In the genomic region with DNA sequence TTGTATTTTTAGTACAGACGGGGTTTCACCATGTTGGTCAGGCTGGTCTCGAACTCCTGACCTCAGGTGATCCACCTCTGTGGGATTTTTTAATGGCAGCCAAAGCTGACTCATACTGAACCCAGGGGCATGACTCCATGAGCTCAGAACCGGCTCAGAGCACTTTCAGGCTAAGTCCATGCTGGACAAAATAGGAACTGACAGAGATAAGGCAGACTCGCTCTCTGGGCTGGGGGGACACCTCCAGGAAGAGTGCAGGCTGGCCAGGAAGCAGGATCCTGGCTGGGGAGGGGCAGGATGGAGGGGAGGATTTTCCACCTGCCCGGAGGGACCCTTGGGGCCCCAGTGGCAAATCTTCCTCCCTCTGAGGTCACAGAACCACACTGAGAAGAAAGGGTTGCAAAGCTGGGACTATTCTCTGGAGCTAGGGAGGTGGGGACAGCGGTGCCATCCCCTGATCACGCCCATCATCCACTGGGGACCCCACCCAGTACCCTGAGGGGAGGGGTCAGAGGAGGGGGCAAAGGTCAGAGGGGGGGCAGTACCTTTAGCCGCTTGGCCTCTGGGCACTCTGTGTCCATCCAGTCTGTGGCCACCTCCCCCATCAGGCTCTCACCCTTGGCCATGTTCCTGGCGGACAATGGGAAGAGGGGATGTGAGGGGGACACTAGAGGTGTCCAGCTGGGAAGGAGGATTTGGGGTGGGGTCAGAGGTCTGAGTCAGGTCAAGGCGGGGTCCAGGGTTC, we compare ENCODE assay signal across 20 cellular contexts. TPM values are rescaled to one million over a fixed set of nuclear protein-coding genes. Genes with fewer than 3 reads are reported as not detected.
DNase-seq lines count a peak whose midpoint lies in the region; ATAC-seq and TF ChIP-seq lines count a peak whose summit lies in the region.
"Had no signal": no experiment of that assay in that cellular context is flagged by ENCODE, and none has a peak within 500 bp of the region (broad histone marks: within the 10 kb centered on the region; RNA-seq: fewer than 3 reads in every experiment).

No MANE protein-coding gene starts in this region.

- DNase-seq in OCI-M1 (lab: John Stamatoyannopoulos, UW) (peak; percentile 32), upper lobe of right lung (no peak), COLO668 (lab: John Stamatoyannopoulos, UW; ENCODE audit: unreplicated experiment) (no peak), T-cell (no peak), ureter (ENCODE audit: low spot score) (no peak)
- DNase-seq: BE2C; CD4-positive, alpha-beta memory T cell; COR-L47; DMS153; DMS79 treated with DMSO at 0.1 percent for 48 hours; EL; GDM1; GOT3; HFFc6 had no signal

- CTCF ChIA-PET in HEK293 (lab: Yijun Ruan, JAX): no interaction called here
- CTCF ChIA-PET in T-cell (lab: Charles Lee): interaction anchor here in 1 of 2 donors (0.6 kb wide), 1 partner anchor 14 kb away, joined by 5 read pairs; no protein-coding TSS in a partner anchor

- H3K27ac Mint-ChIP-seq in T-cell: no peak overlapping the region
- H3K27ac Mint-ChIP-seq: CD4-positive, alpha-beta memory T cell; HFFc6 had no signal

- H3K9me3 ChIP-seq in HEK293 (ENCODE audit: control insufficient read depth, insufficient read depth, low read depth, low read length): no peaks in the 10 kb centered on the region
- no peaks in the 10 kb centered on the region for H3K9me3 ChIP-seq in iPS-15b (ENCODE audit: control insufficient read depth, insufficient read depth, low read length)
- H3K9me3 ChIP-seq in upper lobe of right lung: no peaks in the 10 kb centered on the region

- H3K27me3 ChIP-seq in iPS-15b (ENCODE audit: control insufficient read depth, insufficient read depth, low read length) (no peaks in the 10 kb centered on the region), upper lobe of right lung (no peaks in the 10 kb centered on the region)
- H3K27me3 ChIP-seq: BE2C had no signal

- H3K36me3 ChIP-seq in HEK293 (ENCODE audit: control insufficient read depth in 2 of 2, insufficient read depth in 1 of 2, low read length in 2 of 2): peaks cover 3 to 78% of the 10 kb centered on the region in 2 experiments; a peak in 2 of 3 replicates
- H3K36me3 ChIP-seq in iPS-15b (ENCODE audit: control insufficient read depth, insufficient read depth, low read length): peaks cover 44% of the 10 kb centered on the region
- H3K36me3 ChIP-seq in upper lobe of right lung: no peaks in the 10 kb centered on the region
- H3K36me3 ChIP-seq: BE2C had no signal

- peak; percentile 9 for ATAC-seq in upper lobe of right lung
- ATAC-seq in T-cell (replicated peaks in 1 of 4): no peak
- ATAC-seq: A549 had no signal

- no peak overlapping the region for H3K27ac ChIP-seq in HEK293 (ENCODE audit: extremely low read depth, low read depth, low read length)
- no peak overlapping the region for H3K27ac ChIP-seq in upper lobe of right lung
- H3K27ac ChIP-seq: A549, C4-2B, HL-60 had no signal

- no peaks in the 10 kb centered on the region for H3K36me3 Mint-ChIP-seq in T-cell
- H3K36me3 Mint-ChIP-seq: CD4-positive, alpha-beta memory T cell had no signal

- H3K27me3 Mint-ChIP-seq in T-cell: peaks cover 0 to 9% of the 10 kb centered on the region in 2 donors

- H3K4me3 ChIP-seq in HEK293 (ENCODE audit: low read depth, low read length) (no peak overlapping the region), iPS-15b (ENCODE audit: low read depth, low read length) (no peak overlapping the region), upper lobe of right lung (no peak overlapping the region)
- H3K4me3 ChIP-seq: A549, HAP-1 had no signal

- no peaks in the 10 kb centered on the region for H3K4me1 ChIP-seq in HEK293 (ENCODE audit: control insufficient read depth, insufficient read depth, low read length)
- peaks cover 3% of the 10 kb centered on the region for H3K4me1 ChIP-seq in iPS-15b (ENCODE audit: control insufficient read depth, insufficient read depth, low read length)
- no peaks in the 10 kb centered on the region for H3K4me1 ChIP-seq in upper lobe of right lung
- H3K4me1 ChIP-seq: A549, BE2C, HAP-1 had no signal

- no peak for TF ChIP-seq CTCF in HEK293 (tag by site-specific recombination; IDR thresholded peaks at IDR 0.05)
- TF ChIP-seq CTCF in upper lobe of right lung (IDR thresholded peaks at IDR 0.05): no peak

- peaks cover 0 to 5% (median 5%) of the 10 kb centered on the region in 3 donors for H3K9me3 Mint-ChIP-seq in T-cell

- H3K4me3 Mint-ChIP-seq in T-cell: no peak overlapping the region
- H3K4me3 Mint-ChIP-seq: CD4-positive, alpha-beta memory T cell; HFFc6 had no signal

- peak overlapping the region; percentile 54 for H3K9ac ChIP-seq in iPS-15b (ENCODE audit: low read depth, low read length)

- H3K4me1 Mint-ChIP-seq in T-cell: no peaks in the 10 kb centered on the region
- H3K4me1 Mint-ChIP-seq: CD4-positive, alpha-beta memory T cell had no signal

- intact Hi-C loops in upper lobe of right lung (cut with DNase I): loop anchor here (10.0 kb wide), 1 partner anchor 385 kb away; no protein-coding TSS in a partner anchor

- POLR2A ChIA-PET in HEK293 (lab: Yijun Ruan, JAX) (no interaction called here), T-cell (lab: Charles Lee) (interaction anchor here (0.6 to 0.7 kb wide), 2 partner anchors 523 to 1251 kb away, joined by 3 to 6 read pairs; no protein-coding TSS in a partner anchor)

TF ChIP-seq in HEK293, 187 proteins besides CTCF, POLR2A, EP300 and RAD21:
- TF ChIP-seq BCL11B (tag by site-specific recombination; IDR thresholded peaks at IDR 0.05; ENCODE audit: low read depth) (peak; percentile 65; the same call in 1 of the 2 replicates), ZNF341 (tag by site-specific recombination; IDR thresholded peaks at IDR 0.05; ENCODE audit: low read depth) (no peak)

RNA-seq across cellular contexts. Expression of a gene that starts 31.1 kb away (rescaled TPM):
- total RNA-seq in upper lobe of right lung: 67.9 TPM
- under 1 TPM in 4 of 5 donors, not detected in 1; 0.16 to 0.85 (median 0.48) TPM for total RNA-seq in T-cell
- 125 TPM for total RNA-seq in ureter

Comparison
In these comparisons a context has a peak if more than half of its experiments do, and no peak if none do; other contexts are left out.
1. RNA of a gene that starts 31.1 kb away (total RNA-seq): 125 TPM in ureter (single experiment) and 67.9 TPM in upper lobe of right lung (single experiment); 0.16 to 0.85 TPM in T-cell; every median in the first group is over 10 times any median in the second.